12 cellular contexts compared by ENCODE assay signal in the genomic region with DNA sequence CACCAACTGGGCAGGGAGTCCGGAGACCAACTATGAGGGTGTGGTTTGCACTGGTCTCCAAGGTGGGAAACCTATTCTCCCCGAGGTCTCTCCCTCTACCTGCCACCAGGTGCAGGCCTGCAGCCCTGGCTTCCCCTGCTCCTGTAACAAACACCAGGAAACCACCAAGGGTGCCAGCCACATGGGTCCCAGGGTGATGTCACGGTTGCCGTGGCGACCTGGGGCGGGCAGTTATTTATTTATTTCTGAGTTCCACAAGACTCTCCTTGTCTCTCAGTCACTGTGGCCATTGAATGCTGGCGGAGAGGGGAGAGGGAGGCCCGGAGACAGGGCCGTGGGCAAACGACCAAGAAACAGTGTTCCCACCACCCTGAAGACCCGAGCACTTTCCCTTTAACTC. TPM values are rescaled to one million over a fixed set of nuclear protein-coding genes. Genes with fewer than 3 reads are reported as not detected.
A peak's percentile ranks its signal among the peaks of the same experiment; 100 is the strongest.
DNase-seq lines count a peak whose midpoint lies in the region; ATAC-seq and TF ChIP-seq lines count a peak whose summit lies in the region.
"Had no signal": no experiment of that assay in that cellular context is flagged by ENCODE, and none has a peak within 500 bp of the region (broad histone marks: within the 10 kb centered on the region; RNA-seq: fewer than 3 reads in every experiment).

No MANE protein-coding gene starts in this region.

- H3K27me3 ChIP-seq in cardiac muscle cell = no peaks in the 10 kb centered on the region
- H3K27me3 ChIP-seq in heart right ventricle = peaks cover 0 to 71% (median 29%) of the 10 kb centered on the region in 7 donors
- peaks cover 8% of the 10 kb centered on the region for H3K27me3 ChIP-seq in transverse colon
- H3K27me3 ChIP-seq in osteoblast (ENCODE audit: insufficient read depth, low read length) = peaks cover 2% of the 10 kb centered on the region
- H3K27me3 ChIP-seq: SJSA1 had no signal

- TF ChIP-seq EP300 in transverse colon (IDR thresholded peaks at IDR 0.05; ENCODE audit: low read depth) = no peak

- no peak overlapping the region for H3K4me2 ChIP-seq in osteoblast (ENCODE audit: insufficient read depth, low read length)

- H3K27ac ChIP-seq in cardiac muscle cell (no peak overlapping the region), heart right ventricle (no peak overlapping the region), transverse colon (no peak overlapping the region), osteoblast (ENCODE audit: low read depth, low read length) (no peak overlapping the region)
- H3K27ac ChIP-seq: SJSA1 had no signal

- ATAC-seq in heart right ventricle = no peak
- no peak for ATAC-seq in GM18867 (IDR thresholded peaks at IDR 0.05; ENCODE audit: unreplicated experiment)

- DNase-seq in cardiac muscle cell (ENCODE audit: low read depth in 1 of 2, low spot score in 1 of 2) (peak; percentile 5 to 20), heart right ventricle (no peak), NCI-H69 (lab: John Stamatoyannopoulos, UW) (peak; percentile 91), glutamatergic neuron (peak; percentile 34), transverse colon (peak; percentile 14), osteoblast (ENCODE audit: insufficient read length, low spot score, missing footprints) (no peak)
- DNase-seq in stimulated activated CD8-positive, alpha-beta memory T cell treated with anti-CD3 and anti-CD28 coated beads, Interleukin-4, amount 100 ng/mL, for 48 hours = no peak
- DNase-seq: stimulated activated CD4-positive, alpha-beta T cell treated with anti-CD3 and anti-CD28 coated beads, Interleukin-4, amount 100 ng/mL, for 4 hours had no signal

- peaks cover 1% of the 10 kb centered on the region for H3K27me3 Mint-ChIP-seq in glutamatergic neuron (ENCODE audit: unreplicated experiment)

- H3K4me3 Mint-ChIP-seq in glutamatergic neuron (ENCODE audit: unreplicated experiment) = no peak overlapping the region

- in situ Hi-C loops in transverse colon (cut with MboI; ENCODE audit: low pct_ligation_motif_present in 1 of 4, low pct_unique_long_range_greater_than_20kb in 1 of 4, low sequenced_read_pairs in 3 of 4) = no loop called here

- no peak overlapping the region for H3K27ac Mint-ChIP-seq in glutamatergic neuron (ENCODE audit: unreplicated experiment)

- no peaks in the 10 kb centered on the region for H3K36me3 Mint-ChIP-seq in glutamatergic neuron (ENCODE audit: unreplicated experiment)

- no peaks in the 10 kb centered on the region for H3K4me1 ChIP-seq in cardiac muscle cell (ENCODE audit: low read depth)
- no peaks in the 10 kb centered on the region for H3K4me1 ChIP-seq in heart right ventricle
- H3K4me1 ChIP-seq in transverse colon = no peaks in the 10 kb centered on the region
- H3K4me1 ChIP-seq in osteoblast (ENCODE audit: insufficient read depth, low read length) = no peaks in the 10 kb centered on the region
- H3K4me1 ChIP-seq: SJSA1 had no signal

- WGBS in heart right ventricle, 2 donors = 47 to 58% methylated on average over 11 of the region's 11 CpGs
- 29 to 38% methylated on average over 1 to 10 of the region's 11 CpGs for WGBS in transverse colon (ENCODE audit: low coverage in 1 of 2), 2 donors

- intact Hi-C loops in heart right ventricle (cut with DNase I) (no loop called here), transverse colon (cut with DNase I; ENCODE audit: low total_unique reads) (no loop called here)

- no peaks in the 10 kb centered on the region for H3K79me2 ChIP-seq in osteoblast (ENCODE audit: insufficient read depth, low read length)

- no peaks in the 10 kb centered on the region for H3K4me1 Mint-ChIP-seq in glutamatergic neuron (ENCODE audit: low read depth, unreplicated experiment)

- H4K20me1 ChIP-seq in osteoblast (ENCODE audit: insufficient read depth, low read length) = no peaks in the 10 kb centered on the region

- no peak for TF ChIP-seq CTCF in cardiac muscle cell (IDR thresholded peaks at IDR 0.05; ENCODE audit: low read depth, low read length)
- TF ChIP-seq CTCF in heart right ventricle (IDR thresholded peaks at IDR 0.05) = no peak
- no peak for TF ChIP-seq CTCF in glutamatergic neuron (IDR thresholded peaks at IDR 0.05; ENCODE audit: partially characterized antibody, unreplicated experiment)
- no peak for TF ChIP-seq CTCF in transverse colon (IDR thresholded peaks at IDR 0.05)
- no peak for TF ChIP-seq CTCF in osteoblast (IDR thresholded peaks at IDR 0.05; ENCODE audit: extremely low read depth, low read depth, low read length)

- H3K36me3 ChIP-seq in cardiac muscle cell (no peaks in the 10 kb centered on the region), heart right ventricle (no peaks in the 10 kb centered on the region), transverse colon (no peaks in the 10 kb centered on the region), osteoblast (ENCODE audit: insufficient read depth, low read length) (no peaks in the 10 kb centered on the region)
- H3K36me3 ChIP-seq: SJSA1 had no signal

- TF ChIP-seq POLR2A in transverse colon (IDR thresholded peaks at IDR 0.05) = no peak

- H3K9me3 ChIP-seq in cardiac muscle cell (ENCODE audit: low read depth) (no peaks in the 10 kb centered on the region), heart right ventricle (no peaks in the 10 kb centered on the region), transverse colon (no peaks in the 10 kb centered on the region), osteoblast (ENCODE audit: low read depth, low read length) (no peaks in the 10 kb centered on the region)
- H3K9me3 ChIP-seq: SJSA1 had no signal

- no peaks in the 10 kb centered on the region for H3K9me3 Mint-ChIP-seq in glutamatergic neuron (ENCODE audit: unreplicated experiment)

- no peak overlapping the region for H2AFZ ChIP-seq in osteoblast (ENCODE audit: low read length)

- H3K4me3 ChIP-seq in cardiac muscle cell (no peak overlapping the region), heart right ventricle (no peak overlapping the region), transverse colon (no peak overlapping the region), osteoblast (ENCODE audit: insufficient read depth, low read length) (no peak overlapping the region)
- H3K4me3 ChIP-seq: SJSA1 had no signal

RNA-seq across cellular contexts. Expression of a gene that starts 27.1 kb away (rescaled TPM):
- not detected in 2 replicates for total RNA-seq in cardiac muscle cell
- polyA plus RNA-seq in cardiac muscle cell = not detected in 2 replicates
- not detected for total RNA-seq in heart right ventricle
- polyA plus RNA-seq in heart right ventricle = not detected
- total RNA-seq in glutamatergic neuron (ENCODE audit: unreplicated experiment) = 0.47 TPM
- total RNA-seq in transverse colon = not detected
- total RNA-seq in osteoblast = not detected in 2 replicates
- total RNA-seq: epithelial cell of proximal tubule, SJSA1 had no signal
- polyA plus RNA-seq: BJ had no signal

RNA-seq across cellular contexts. Expression of a gene that starts 48.4 kb away (rescaled TPM):
- total RNA-seq in cardiac muscle cell (61.2 and 110 TPM in 2 replicates), heart right ventricle (1 to 10 TPM; 1.2 to 6.6 (median 3.8) TPM), glutamatergic neuron (ENCODE audit: unreplicated experiment) (31.3 TPM), transverse colon (1 to 10 TPM in 3 of 4 donors, under 1 TPM in 1; 0.80 to 6.2 (median 1.7) TPM), osteoblast (0.29 and 1.1 TPM in 2 replicates)
- polyA plus RNA-seq in cardiac muscle cell (41.6 and 60.6 TPM in 2 replicates), heart right ventricle (1 to 10 TPM; 2.4 to 5.0 TPM)

Comparison
In these comparisons a context has a peak if more than half of its experiments do, and no peak if none do; other contexts are left out.
1. DNase-seq: peak in cardiac muscle cell (2 of 2), NCI-H69 (single experiment), glutamatergic neuron (single experiment) and transverse colon (single experiment); none in heart right ventricle (0 of 2), osteoblast (single experiment) and stimulated activated CD8-positive, alpha-beta memory T cell treated with anti-CD3 and anti-CD28 coated beads, Interleukin-4, amount 100 ng/mL, for 48 hours (single experiment).